ENCODE assay signal across 13 cellular contexts in the genomic region with DNA sequence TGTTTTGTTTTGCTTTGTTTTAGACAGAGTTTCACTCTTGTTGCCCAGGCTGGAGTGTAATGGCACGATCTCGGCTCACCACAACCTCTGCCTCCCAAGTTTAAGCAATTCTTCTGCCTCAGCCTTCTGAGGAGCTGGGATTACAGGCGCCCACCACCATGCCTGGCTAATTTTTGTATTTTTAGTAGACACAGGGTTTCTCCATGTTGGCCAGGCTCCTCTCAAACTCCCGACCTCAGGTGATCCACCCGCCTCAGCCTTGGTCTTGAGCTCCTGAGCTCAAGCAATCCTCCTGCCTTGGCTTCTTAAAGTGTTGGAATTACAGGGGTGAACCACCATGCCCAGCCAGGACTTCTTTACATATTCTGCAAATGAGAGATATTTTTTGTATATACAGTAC. TPM values are rescaled to one million over a fixed set of nuclear protein-coding genes. Genes with fewer than 3 reads are reported as not detected.
A peak's percentile ranks its signal among the peaks of the same experiment; 100 is the strongest.
DNase-seq lines count a peak whose midpoint lies in the region; ATAC-seq and TF ChIP-seq lines count a peak whose summit lies in the region.
"Not testable (repeated sequence)": the region's sequence is repeated elsewhere in the genome, so short reads cannot be mapped to it uniquely, and the experiment has no call there.
"Had no signal": no experiment of that assay in that cellular context is flagged by ENCODE, and none has a peak within 500 bp of the region (broad histone marks: within the 10 kb centered on the region; RNA-seq: fewer than 3 reads in every experiment).

No MANE protein-coding gene starts in this region.

- intact Hi-C loops in ascending aorta (cut with DNase I); Right ventricle myocardium superior (cut with DNase I); natural killer cell (cut with micrococcal nuclease): not testable (repeated sequence)
- intact Hi-C loops in gastrocnemius medialis (cut with DNase I; ENCODE audit: low total_unique reads): loop anchor here (2.0 to 10.0 kb wide), 2 partner anchors 46 to 710 kb away; no protein-coding TSS in a partner anchor

- not testable (repeated sequence) for H3K9ac ChIP-seq in OCI-LY3 (ENCODE audit: low read length)

- ATAC-seq in Right ventricle myocardium superior (ENCODE audit: poor library complexity); natural killer cell; gastrocnemius medialis: not testable (repeated sequence)

- not testable (repeated sequence) for H3K36me3 ChIP-seq in DOHH2 (ENCODE audit: control insufficient read depth, low read length); OCI-LY3 (replicated peaks; ENCODE audit: low read depth, low read length); ascending aorta; gastrocnemius medialis

- H3K27me3 ChIP-seq in DOHH2 (ENCODE audit: control insufficient read depth, low read length); OCI-LY3 (ENCODE audit: low read depth, low read length); ascending aorta; gastrocnemius medialis: not testable (repeated sequence)

- H3K9me2 ChIP-seq in DOHH2 (replicated peaks; ENCODE audit: control insufficient read depth, low read length): not testable (repeated sequence)

- TF ChIP-seq CTCF in DOHH2 (IDR thresholded peaks at IDR 0.05; ENCODE audit: low read depth, low read length, poor library complexity, severe bottlenecking); OCI-LY3 (IDR thresholded peaks at IDR 0.05; ENCODE audit: low read depth, low read length); ascending aorta (IDR thresholded peaks at IDR 0.05); natural killer cell (IDR thresholded peaks at IDR 0.05); gastrocnemius medialis (IDR thresholded peaks at IDR 0.05 in 4 of 5, conservative IDR thresholded peaks at IDR 0.05 in 1 of 5): not testable (repeated sequence)

- H3K27ac Mint-ChIP-seq in natural killer cell: peak overlapping the region in 1 of 2 donors; percentile 91

- peak overlapping the region; percentile 65; the same call in 1 of the 2 replicates for H3K4me2 ChIP-seq in DOHH2 (ENCODE audit: low read length)
- H3K4me2 ChIP-seq in OCI-LY3 (ENCODE audit: low read length): not testable (repeated sequence)

- H3K9me3 ChIP-seq in DOHH2 (ENCODE audit: control insufficient read depth, insufficient read depth, low read length); OCI-LY3 (ENCODE audit: insufficient read depth, low read length); ascending aorta; gastrocnemius medialis: not testable (repeated sequence)

- not testable (repeated sequence) for H4K20me1 ChIP-seq in DOHH2 (ENCODE audit: control insufficient read depth, insufficient read depth, low read depth, low read length); OCI-LY3 (ENCODE audit: insufficient read depth, low read length)

- H3K27me3 Mint-ChIP-seq in natural killer cell (ENCODE audit: low read depth in 2 of 2): not testable (repeated sequence)

- H3K79me2 ChIP-seq in DOHH2 (ENCODE audit: control insufficient read depth, low read length); OCI-LY3 (ENCODE audit: low read length): not testable (repeated sequence)

- in situ Hi-C loops in gastrocnemius medialis (cut with MboI; ENCODE audit: low sequenced_read_pairs in 4 of 4): not testable (repeated sequence)

- DNase-seq in activated CD4-positive, CD25-positive, alpha-beta regulatory T cell treated with anti-CD3 and anti-CD28 coated beads, Interleukin-2, amount 50 U/mL, for 72 hours: peak; percentile 21
- DNase-seq in ascending aorta (ENCODE audit: low spot score in 2 of 2) (peak; percentile 7 to 59), Right ventricle myocardium superior (peak; percentile 24), gastrocnemius medialis (peak in 1 of 2 donors; percentile 17)
- not testable (repeated sequence) for DNase-seq in natural killer cell

- H3K9me3 Mint-ChIP-seq in natural killer cell: not testable (repeated sequence)

- not testable (repeated sequence) for H2AFZ ChIP-seq in OCI-LY3 (ENCODE audit: low read depth, low read length)

- H3F3A ChIP-seq in DOHH2 (ENCODE audit: control insufficient read depth, insufficient read depth): not testable (repeated sequence)

- H3K4me1 ChIP-seq in DOHH2 (ENCODE audit: control insufficient read depth, low read length) (peaks cover 18% of the 10 kb centered on the region), OCI-LY3 (ENCODE audit: low read length) (peaks cover 13% of the 10 kb centered on the region), ascending aorta (peaks cover 6 to 11% of the 10 kb centered on the region in 2 donors), gastrocnemius medialis (peaks cover 33 to 35% of the 10 kb centered on the region in 2 donors)

- H3K4me1 Mint-ChIP-seq in natural killer cell: peaks cover 11% of the 10 kb centered on the region in 2 donors

- not testable (repeated sequence) for H3K4me3 ChIP-seq in DOHH2 (ENCODE audit: low read length); ascending aorta; gastrocnemius medialis
- peak overlapping the region; percentile 83; the same call in 1 of the 2 replicates for H3K4me3 ChIP-seq in OCI-LY3 (ENCODE audit: low read length)

- not testable (repeated sequence) for H3K36me3 Mint-ChIP-seq in natural killer cell

- H3K4me3 Mint-ChIP-seq in natural killer cell: peak overlapping the region; percentile 65

- H3K27ac ChIP-seq in DOHH2 (ENCODE audit: low read depth, low read length); OCI-LY3 (ENCODE audit: low read length): not testable (repeated sequence)
- H3K27ac ChIP-seq in ascending aorta (peak overlapping the region in 1 of 2 donors; percentile 82), gastrocnemius medialis (peak overlapping the region; percentile 85 to 99 (median 94))

- TF ChIP-seq POLR2A in gastrocnemius medialis (IDR thresholded peaks at IDR 0.05): not testable (repeated sequence)

RNA-seq across cellular contexts. Expression of a gene that starts 57.5 kb away (rescaled TPM):
- total RNA-seq in ascending aorta: not detected
- total RNA-seq in Right ventricle myocardium superior: not detected
- not detected for total RNA-seq in natural killer cell
- total RNA-seq in gastrocnemius medialis: not detected
- total RNA-seq: dermis microvascular lymphatic vessel endothelial cell; endothelial cell of umbilical vein; GM12878; heart right ventricle; SK-MEL-5; T-helper 2 cell treated with Interferon-gamma antibody and Interleukin-4, amounts not matched to agents 100 ng/mL and 5 ng/mL, for 36 hours had no signal
